17 cellular contexts compared by ENCODE assay signal in genomic region chr13:46472384-46472783, GRCh38.
DNase-seq lines count a peak whose midpoint lies in the region; ATAC-seq and TF ChIP-seq lines count a peak whose summit lies in the region.
"Had no signal": no experiment of that assay in that cellular context is flagged by ENCODE, and none has a peak within 500 bp of the region (broad histone marks: within the 10 kb centered on the region; RNA-seq: fewer than 3 reads in every experiment).

No MANE protein-coding gene starts in this region.

- H3K79me2 ChIP-seq in GM23338 (replicated peaks; ENCODE audit: insufficient read depth) (no peaks in the 10 kb centered on the region), hepatocyte (no peaks in the 10 kb centered on the region)

- H3K9me3 ChIP-seq in hepatocyte (ENCODE audit: low read depth) = no peaks in the 10 kb centered on the region
- H3K9me3 ChIP-seq: BLaER1 had no signal

- H3K4me3 Mint-ChIP-seq in GM23338 = no peak overlapping the region
- no peak overlapping the region for H3K4me3 Mint-ChIP-seq in progenitor cell of endocrine pancreas (ENCODE audit: low read depth)
- no peak overlapping the region for H3K4me3 Mint-ChIP-seq in activated CD8-positive, alpha-beta T cell treated with anti-CD3 and anti-CD28 coated beads, Interleukin-2, amount 10 ng/mL, durations not matched to agents 7 days and 5 days
- H3K4me3 Mint-ChIP-seq: CD14-positive monocyte; CD4-positive, alpha-beta memory T cell; H9; IgD-negative memory B cell had no signal

- DNase-seq in GM23338 (ENCODE audit: low spot score) (no peak), hepatocyte (ENCODE audit: low spot score) (peak; percentile 30), progenitor cell of endocrine pancreas (ENCODE audit: low spot score, unreplicated experiment) (no peak), AML-193 (lab: John Stamatoyannopoulos, UW) (no peak)
- DNase-seq in activated CD8-positive, alpha-beta memory T cell treated with anti-CD3 and anti-CD28 coated beads, Interleukin-2, amount 50 U/mL, for 4 hours = no peak
- no peak for DNase-seq in activated CD8-positive, alpha-beta T cell treated with anti-CD3 and anti-CD28 coated beads, Interleukin-2, amount 10 ng/mL, durations not matched to agents 7 days and 5 days
- DNase-seq: Calu3; CD4-positive, alpha-beta memory T cell; DMS79 treated with DMSO at 0.1 percent for 48 hours; GOT3; H9; KBM-7 had no signal

- no peaks in the 10 kb centered on the region for H3F3A ChIP-seq in GM23338 (replicated peaks; ENCODE audit: low read depth)

- H3K4me2 ChIP-seq in GM23338 = no peak overlapping the region
- no peak overlapping the region for H3K4me2 ChIP-seq in hepatocyte
- H3K4me2 ChIP-seq: BLaER1 had no signal

- CTCF ChIA-PET in activated CD8-positive, alpha-beta T cell treated with anti-CD3 and anti-CD28 coated beads, Interleukin-2, amount 10 ng/mL, durations not matched to agents 7 days and 5 days (lab: Charles Lee) = no interaction called here

- WGBS in hepatocyte (ENCODE audit: low lambda C conversion rate, missing lambda C conversion rate) = 28% methylated on average over 5 of the region's 5 CpGs

- H3K27me3 ChIP-seq in GM23338 (ENCODE audit: insufficient read depth) = no peaks in the 10 kb centered on the region
- no peaks in the 10 kb centered on the region for H3K27me3 ChIP-seq in hepatocyte
- H3K27me3 ChIP-seq: BLaER1 had no signal

- no peak overlapping the region for H3K4me3 ChIP-seq in GM23338
- no peak overlapping the region for H3K4me3 ChIP-seq in hepatocyte
- H3K4me3 ChIP-seq: BLaER1, GM12878 had no signal

- H3K27me3 Mint-ChIP-seq in GM23338 (ENCODE audit: insufficient read depth, low read depth, poor library complexity) (no peaks in the 10 kb centered on the region), progenitor cell of endocrine pancreas (no peaks in the 10 kb centered on the region)
- H3K27me3 Mint-ChIP-seq in activated CD8-positive, alpha-beta T cell treated with anti-CD3 and anti-CD28 coated beads, Interleukin-2, amount 10 ng/mL, durations not matched to agents 7 days and 5 days (ENCODE audit: low read depth) = no peaks in the 10 kb centered on the region

- POLR2A ChIA-PET in activated CD8-positive, alpha-beta T cell treated with anti-CD3 and anti-CD28 coated beads, Interleukin-2, amount 10 ng/mL, durations not matched to agents 7 days and 5 days (lab: Charles Lee) = no interaction called here

- H4K20me1 ChIP-seq in GM23338 (replicated peaks; ENCODE audit: insufficient read depth) (no peaks in the 10 kb centered on the region), hepatocyte (ENCODE audit: insufficient read depth, poor library complexity, severe bottlenecking) (no peaks in the 10 kb centered on the region)
- H4K20me1 ChIP-seq: BLaER1 had no signal

- peak overlapping the region; percentile 64; the same call in 1 of the 2 replicates for H2AFZ ChIP-seq in GM23338
- H2AFZ ChIP-seq in hepatocyte = no peak overlapping the region

- H3K36me3 ChIP-seq in GM23338 (ENCODE audit: insufficient read depth) (no peaks in the 10 kb centered on the region), hepatocyte (replicated peaks; ENCODE audit: insufficient read depth, low read depth) (no peaks in the 10 kb centered on the region)
- H3K36me3 ChIP-seq: BLaER1 had no signal

- TF ChIP-seq CTCF in GM23338 (conservative IDR thresholded peaks at IDR 0.05; ENCODE audit: low read depth in 2 of 2) = no peak
- no peak for TF ChIP-seq CTCF in hepatocyte (IDR thresholded peaks at IDR 0.05; ENCODE audit: poor library complexity)
- TF ChIP-seq CTCF in progenitor cell of endocrine pancreas (IDR thresholded peaks at IDR 0.05; ENCODE audit: unreplicated experiment) = no peak

- H3K27ac ChIP-seq in GM23338 (ENCODE audit: low read depth) (no peak overlapping the region), hepatocyte (peak overlapping the region; percentile 70)
- H3K27ac ChIP-seq: BLaER1 had no signal

- no peaks in the 10 kb centered on the region for H3K36me3 Mint-ChIP-seq in GM23338 (ENCODE audit: low read depth)
- no peaks in the 10 kb centered on the region for H3K36me3 Mint-ChIP-seq in progenitor cell of endocrine pancreas (ENCODE audit: insufficient read depth)
- H3K36me3 Mint-ChIP-seq in activated CD8-positive, alpha-beta T cell treated with anti-CD3 and anti-CD28 coated beads, Interleukin-2, amount 10 ng/mL, durations not matched to agents 7 days and 5 days (ENCODE audit: low read depth) = no peaks in the 10 kb centered on the region
- H3K36me3 Mint-ChIP-seq: CD14-positive monocyte; CD4-positive, alpha-beta memory T cell; IgD-negative memory B cell had no signal

- H3K9me2 ChIP-seq in GM23338 (ENCODE audit: insufficient read depth) (no peaks in the 10 kb centered on the region), hepatocyte (replicated peaks; ENCODE audit: insufficient read depth) (no peaks in the 10 kb centered on the region)

- H3K4me1 ChIP-seq in GM23338 (ENCODE audit: insufficient read depth) (no peaks in the 10 kb centered on the region), hepatocyte (ENCODE audit: insufficient read depth) (peaks cover 23% of the 10 kb centered on the region)
- H3K4me1 ChIP-seq: BLaER1 had no signal

- no peaks in the 10 kb centered on the region for H3K9me3 Mint-ChIP-seq in GM23338
- H3K9me3 Mint-ChIP-seq in progenitor cell of endocrine pancreas (ENCODE audit: low read depth) = no peaks in the 10 kb centered on the region
- H3K9me3 Mint-ChIP-seq in activated CD8-positive, alpha-beta T cell treated with anti-CD3 and anti-CD28 coated beads, Interleukin-2, amount 10 ng/mL, durations not matched to agents 7 days and 5 days (ENCODE audit: insufficient read depth) = no peaks in the 10 kb centered on the region
- H3K9me3 Mint-ChIP-seq: H9, IgD-negative memory B cell had no signal

- peak overlapping the region; percentile 22; the same call in 1 of the 2 replicates for H3K27ac Mint-ChIP-seq in GM23338
- H3K27ac Mint-ChIP-seq in progenitor cell of endocrine pancreas = peak overlapping the region; percentile 10
- H3K27ac Mint-ChIP-seq in activated CD8-positive, alpha-beta T cell treated with anti-CD3 and anti-CD28 coated beads, Interleukin-2, amount 10 ng/mL, durations not matched to agents 7 days and 5 days = no peak overlapping the region
- H3K27ac Mint-ChIP-seq: CD4-positive, alpha-beta memory T cell; H9; IgD-negative memory B cell had no signal

- H3K4me1 Mint-ChIP-seq in GM23338 (peaks cover 3% of the 10 kb centered on the region; the same call in 1 of the 3 replicates), progenitor cell of endocrine pancreas (ENCODE audit: low read depth) (peaks cover 17% of the 10 kb centered on the region)
- no peaks in the 10 kb centered on the region for H3K4me1 Mint-ChIP-seq in activated CD8-positive, alpha-beta T cell treated with anti-CD3 and anti-CD28 coated beads, Interleukin-2, amount 10 ng/mL, durations not matched to agents 7 days and 5 days (ENCODE audit: low read depth)
- H3K4me1 Mint-ChIP-seq: CD14-positive monocyte; CD4-positive, alpha-beta memory T cell; IgD-negative memory B cell had no signal

- no peak for ATAC-seq in GM23338
- no peak for ATAC-seq in activated CD8-positive, alpha-beta T cell treated with anti-CD3 and anti-CD28 coated beads, Interleukin-2, amount 10 ng/mL, durations not matched to agents 7 days and 5 days
- ATAC-seq: GM12878, HepG2 had no signal

TF ChIP-seq in GM23338, 12 proteins besides CTCF, POLR2A, EP300 and RAD21 (continues in another document):
- no peak for TF ChIP-seq STAT1 (IDR thresholded peaks at IDR 0.05; ENCODE audit: unreplicated experiment)
